ENCODE assay signal across 1 cellular context in the genomic region with DNA sequence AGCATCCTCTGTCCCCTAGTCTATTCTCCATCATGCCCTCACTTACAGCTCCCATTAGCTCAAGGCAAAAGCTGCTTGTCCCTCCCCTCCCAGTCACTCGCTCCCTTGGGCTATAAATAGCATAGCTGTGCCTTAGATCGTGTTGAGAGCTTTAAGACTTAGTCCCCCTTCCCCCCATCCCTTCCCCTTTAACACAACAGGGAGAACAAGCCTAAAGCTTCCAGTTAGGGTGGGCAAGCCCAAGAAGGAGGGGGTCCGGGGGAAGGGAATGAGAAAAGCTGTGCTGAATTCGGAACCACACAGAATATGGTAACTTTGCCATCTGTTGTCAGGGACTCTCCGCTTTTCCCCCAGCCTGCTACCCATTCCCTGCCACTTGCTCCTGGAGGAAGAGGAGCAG.
TF ChIP-seq lines count a peak whose summit lies in the region.

No MANE protein-coding gene starts in this region.

TF ChIP-seq in IMR-90, 13 proteins besides CTCF, POLR2A, EP300 and RAD21:
- no peak for TF ChIP-seq MAZ (IDR thresholded peaks at IDR 0.05; ENCODE audit: borderline replicate concordance, low read depth, low read length)
- no peak for TF ChIP-seq MXI1 (IDR thresholded peaks at IDR 0.05; ENCODE audit: borderline replicate concordance, low read depth, low read length)
- no peak for TF ChIP-seq NFE2L2 (IDR thresholded peaks at IDR 0.05; ENCODE audit: low read depth, low read length)
- TF ChIP-seq RFX5 (IDR thresholded peaks at IDR 0.05; ENCODE audit: low read depth, low read length): no peak
- no peak for TF ChIP-seq FOS (IDR thresholded peaks at IDR 0.05; ENCODE audit: low read depth, low read length)
- TF ChIP-seq ELK1 (IDR thresholded peaks at IDR 0.05; ENCODE audit: borderline replicate concordance, low read depth, low read length): no peak
- TF ChIP-seq CEBPB (IDR thresholded peaks at IDR 0.05; ENCODE audit: low read depth, low read length): no peak
- TF ChIP-seq BHLHE40 (IDR thresholded peaks at IDR 0.05; ENCODE audit: low read depth, low read length): no peak
- no peak for TF ChIP-seq CHD1 (IDR thresholded peaks at IDR 0.05; ENCODE audit: low read depth, low read length)
- no peak for TF ChIP-seq MAFK (IDR thresholded peaks at IDR 0.05; ENCODE audit: low read depth, low read length)
- no peak for TF ChIP-seq SMC3 (IDR thresholded peaks at IDR 0.05; ENCODE audit: low read depth, low read length)
- TF ChIP-seq RCOR1 (IDR thresholded peaks at IDR 0.05; ENCODE audit: insufficient replicate concordance, low read length): no peak
- TF ChIP-seq, protein P1, sequence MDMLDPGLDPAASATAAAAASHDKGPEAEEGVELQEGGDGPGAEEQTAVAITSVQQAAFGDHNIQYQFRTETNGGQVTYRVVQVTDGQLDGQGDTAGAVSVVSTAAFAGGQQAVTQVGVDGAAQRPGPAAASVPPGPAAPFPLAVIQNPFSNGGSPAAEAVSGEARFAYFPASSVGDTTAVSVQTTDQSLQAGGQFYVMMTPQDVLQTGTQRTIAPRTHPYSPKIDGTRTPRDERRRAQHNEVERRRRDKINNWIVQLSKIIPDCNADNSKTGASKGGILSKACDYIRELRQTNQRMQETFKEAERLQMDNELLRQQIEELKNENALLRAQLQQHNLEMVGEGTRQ (IDR thresholded peaks at IDR 0.05; ENCODE audit: low read depth, low read length): no peak
